Comparison of ENCODE assay signal across 34 cellular contexts in genomic region chr16:84625556-84625955, GRCh38.
"Had no signal": no experiment of that assay in that cellular context is flagged by ENCODE, and none has a peak within 500 bp of the region (broad histone marks: within the 10 kb centered on the region; RNA-seq: fewer than 3 reads in every experiment).

No MANE protein-coding gene starts in this region.

- H3K4me3 ChIP-seq: MG63 had no signal

- H3K9me3 ChIP-seq: MG63 had no signal

- H3K27ac ChIP-seq: KMS-11 had no signal

- DNase-seq: Karpas-422, Kasumi-1, KG1, MG63, MM.1S, MV-4-11, NCI-H1048, NCI-H1092, NCI-H1092 treated with DMSO at 0.1 percent for 48 hours, NCI-H1105, NCI-H1105 treated with DMSO at 0.1 percent for 48 hours, NCI-H1417, NCI-H1417 treated with DMSO at 0.1 percent for 48 hours, NCI-H1436, NCI-H1436 treated with DMSO at 0.1 percent for 48 hours, NCI-H146, NCI-H1694, NCI-H1694 treated with DMSO at 0.1 percent for 48 hours, NCI-H187, NCI-H187 treated with DMSO at 0.1 percent for 48 hours, NCI-H1930, NCI-H2029, NCI-H2029 treated with DMSO at 0.1 percent for 48 hours, NCI-H2081, NCI-H2081 treated with DMSO at 0.1 percent for 48 hours, NCI-H2107, NCI-H2171, NCI-H2171 treated with DMSO at 0.1 percent for 48 hours, NCI-H2227 treated with DMSO at 0.1 percent for 48 hours, NCI-H226, NCI-H345, NCI-H446, NCI-H446 treated with DMSO at 0.1 percent for 48 hours had no signal

- H3K36me3 ChIP-seq: MG63 had no signal

- H3K27me3 ChIP-seq: MG63 had no signal

- H3K4me2 ChIP-seq: KMS-11 had no signal
